In genomic region chr15:86664581-86664980, GRCh38 we compare ENCODE assay signal across 28 cellular contexts.
"Had no signal": no experiment of that assay in that cellular context is flagged by ENCODE, and none has a peak within 500 bp of the region (broad histone marks: within the 10 kb centered on the region; RNA-seq: fewer than 3 reads in every experiment).

No MANE protein-coding gene starts in this region.

- H3K4me1 ChIP-seq: parathyroid adenoma, right lobe of liver, sigmoid colon, stomach, thyroid gland, tibial nerve, upper lobe of left lung, vagina had no signal

- H3K36me3 ChIP-seq: ovary, right lobe of liver, sigmoid colon, stomach, thoracic aorta, thyroid gland, tibial nerve, upper lobe of left lung, vagina had no signal

- H3K27me3 Mint-ChIP-seq: stimulated activated naive B cell treated with anti-CD40 and anti-IgM and Interleukin-4, amounts not matched to agents 10 μg/mL and 1 μg/mL and 100 μg/mL, for 72 hours; stimulated activated naive CD8-positive, alpha-beta T cell treated with anti-CD3 and anti-CD28 coated beads, Interleukin-15, Interleukin-2, amounts not matched to agents 100 ng/mL and 50 ng/mL, for 24 hours had no signal

- H3K27me3 ChIP-seq: ovary, right lobe of liver, sigmoid colon, stomach, thyroid gland, tibial nerve, upper lobe of left lung, vagina had no signal

- H3K36me3 Mint-ChIP-seq: stimulated activated effector memory CD8-positive, alpha-beta T cell treated with anti-CD3 and anti-CD28 coated beads, Interleukin-12 subunit alpha, Interleukin-12 subunit beta, amount 100 ng/mL, for 72 hours; stimulated activated naive B cell treated with anti-CD40 and anti-IgM and Interleukin-4, amounts not matched to agents 10 μg/mL and 1 μg/mL and 100 μg/mL, for 72 hours had no signal

- H3K4me3 Mint-ChIP-seq: natural killer cell; nephron; stimulated activated effector memory CD8-positive, alpha-beta T cell treated with anti-CD3 and anti-CD28 coated beads, Interleukin-12 subunit alpha, Interleukin-12 subunit beta, amount 100 ng/mL, for 72 hours; stimulated activated naive B cell treated with anti-CD40 and anti-IgM and Interleukin-4, amounts not matched to agents 10 μg/mL and 1 μg/mL and 100 μg/mL, for 72 hours; stimulated activated naive CD8-positive, alpha-beta T cell treated with anti-CD3 and anti-CD28 coated beads, Interleukin-15, Interleukin-2, amounts not matched to agents 100 ng/mL and 50 ng/mL, for 24 hours had no signal

- ATAC-seq: natural killer cell; psoas muscle; right cardiac atrium; right lobe of liver; stimulated activated effector memory CD8-positive, alpha-beta T cell treated with anti-CD3 and anti-CD28 coated beads, Interleukin-12 subunit alpha, Interleukin-12 subunit beta, amount 100 ng/mL, for 72 hours; stimulated activated naive B cell treated with anti-CD40 and anti-IgM and Interleukin-4, amounts not matched to agents 10 μg/mL and 1 μg/mL and 100 μg/mL, for 72 hours had no signal

- H3K27ac Mint-ChIP-seq: natural killer cell; nephron; progenitor cell of endocrine pancreas; stimulated activated effector memory CD8-positive, alpha-beta T cell treated with anti-CD3 and anti-CD28 coated beads, Interleukin-12 subunit alpha, Interleukin-12 subunit beta, amount 100 ng/mL, for 72 hours; stimulated activated naive B cell treated with anti-CD40 and anti-IgM and Interleukin-4, amounts not matched to agents 10 μg/mL and 1 μg/mL and 100 μg/mL, for 72 hours; stimulated activated naive CD8-positive, alpha-beta T cell treated with anti-CD3 and anti-CD28 coated beads, Interleukin-15, Interleukin-2, amounts not matched to agents 100 ng/mL and 50 ng/mL, for 24 hours had no signal

- H3K4me3 ChIP-seq: ovary, psoas muscle, right lobe of liver, sigmoid colon, stomach, thoracic aorta, thyroid gland, tibial nerve, upper lobe of left lung, vagina had no signal

- H3K4me1 Mint-ChIP-seq: nephron; stimulated activated naive B cell treated with anti-CD40 and anti-IgM and Interleukin-4, amounts not matched to agents 10 μg/mL and 1 μg/mL and 100 μg/mL, for 72 hours had no signal

- H3K9ac ChIP-seq: parathyroid adenoma had no signal

- H3K9me3 ChIP-seq: ovary, psoas muscle, right lobe of liver, sigmoid colon, thoracic aorta, thyroid gland, upper lobe of left lung, vagina had no signal

- H3K9me3 Mint-ChIP-seq: natural killer cell; nephron; stimulated activated naive B cell treated with anti-CD40 and anti-IgM and Interleukin-4, amounts not matched to agents 10 μg/mL and 1 μg/mL and 100 μg/mL, for 72 hours; stimulated activated naive CD8-positive, alpha-beta T cell treated with anti-CD3 and anti-CD28 coated beads, Interleukin-15, Interleukin-2, amounts not matched to agents 100 ng/mL and 50 ng/mL, for 24 hours had no signal

- DNase-seq: natural killer cell; occipital lobe; ovary; posterior cingulate gyrus; psoas muscle; right cardiac atrium; right lobe of liver; sigmoid colon; small intestine; stimulated activated CD4-positive, alpha-beta T cell treated with anti-CD3 and anti-CD28 coated beads, Interleukin-15, amount 100 ng/mL, for 24 hours; stimulated activated CD4-positive, alpha-beta T cell treated with anti-CD3 and anti-CD28 coated beads, Interleukin-2, amount 100 ng/mL, for 24 hours; stimulated activated CD4-positive, alpha-beta T cell treated with anti-CD3 and anti-CD28 coated beads, Interleukin-2, amount 100 ng/mL, for 48 hours; stimulated activated CD4-positive, alpha-beta T cell treated with anti-CD3 and anti-CD28 coated beads, Interleukin-4, amount 100 ng/mL, for 24 hours; stimulated activated naive B cell treated with anti-CD40 and anti-IgM and Interleukin-4, amounts not matched to agents 10 μg/mL and 1 μg/mL and 100 μg/mL, for 72 hours; stimulated activated naive CD4-positive, alpha-beta T cell treated with Interleukin-2 at 50 U/mL for 16 hours; stomach; thyroid gland; trophoblast cell; upper lobe of left lung had no signal

- H2AFZ ChIP-seq: parathyroid adenoma had no signal

- FAIRE-seq: small intestine, urothelium cell line had no signal

- H3K27ac ChIP-seq: ovary, parathyroid adenoma, psoas muscle, right lobe of liver, sigmoid colon, stomach, thoracic aorta, thyroid gland, tibial nerve, upper lobe of left lung, vagina had no signal
